8 cellular contexts compared by ENCODE assay signal in the genomic region with DNA sequence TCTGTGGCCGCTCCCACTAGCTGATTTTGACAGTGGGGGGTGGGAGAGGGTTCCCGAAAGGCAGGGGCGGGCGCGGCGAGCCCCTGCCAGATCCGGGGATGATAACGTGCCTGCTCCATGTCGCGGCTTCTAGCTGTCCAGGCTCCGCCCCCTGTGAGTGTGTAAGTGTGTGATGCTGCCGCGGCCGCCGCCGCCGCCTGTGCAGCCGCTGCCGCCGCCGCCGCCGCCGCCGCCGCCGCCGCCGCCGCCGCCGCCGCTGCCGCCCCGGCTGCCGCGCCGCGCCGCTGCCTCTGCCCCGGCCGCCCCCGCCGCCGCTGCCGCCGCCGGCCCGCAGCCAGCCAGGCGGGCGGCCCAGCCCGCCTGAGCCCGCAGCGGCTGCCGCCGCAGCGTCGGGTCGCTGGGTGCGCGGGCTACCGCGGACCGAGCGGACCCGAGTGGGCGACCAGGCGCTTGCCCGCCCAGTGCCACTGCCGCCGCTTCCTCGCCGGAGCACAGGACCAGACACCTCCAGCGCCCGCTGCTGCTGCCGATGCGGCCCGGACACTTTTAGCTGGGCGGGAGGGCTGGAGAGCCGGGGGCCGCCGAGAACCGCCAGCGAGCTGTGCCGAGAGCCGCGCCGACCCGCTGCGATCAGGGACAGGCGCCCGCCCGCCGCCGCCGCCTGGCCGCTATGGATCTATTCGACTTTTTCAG. TPM values are rescaled to one million over a fixed set of nuclear protein-coding genes. Genes with fewer than 3 reads are reported as not detected.
DNase-seq lines count a peak whose midpoint lies in the region; ATAC-seq and TF ChIP-seq lines count a peak whose summit lies in the region.

A gene (plus strand): TSS at position 190 of the 693 bp plus-strand sequence. CDS start 481 bp downstream, at position 671.

- 70% methylated on average over 5 of the region's 98 CpGs for WGBS in esophagus muscularis mucosa
- WGBS in urinary bladder = under 1% methylated on average over 64 of the region's 98 CpGs

- H2AFZ ChIP-seq in neural cell (ENCODE audit: low read depth, low read length) = no peak within 1 kb of the TSS

- no peak for DNase-seq in AG04450 (ENCODE audit: low read depth, low spot score)
- DNase-seq in NCI-H1436 treated with DMSO at 0.1 percent for 48 hours (lab: John Stamatoyannopoulos, UW) = peak; percentile 3
- peak; percentile 70 for DNase-seq in activated CD8-positive, alpha-beta memory T cell treated with anti-CD3 and anti-CD28 coated beads for 24 hours
- no peak for DNase-seq in esophagus muscularis mucosa (ENCODE audit: extremely low spot score)
- DNase-seq in NCI-H2107 (lab: John Stamatoyannopoulos, UW) = no peak

- H3K79me2 ChIP-seq in neural cell (replicated peaks; ENCODE audit: insufficient read depth, low read length) = peaks cover 40% of the 10 kb centered on the region

- peaks cover 9 to 16% (median 11%) of the 10 kb centered on the region in 4 donors for H3K4me1 ChIP-seq in esophagus muscularis mucosa
- no peaks in the 10 kb centered on the region for H3K4me1 ChIP-seq in urinary bladder (ENCODE audit: insufficient read depth)

- peak; percentile 42 for ATAC-seq in GM19438 (IDR thresholded peaks at IDR 0.05; ENCODE audit: low read depth, unreplicated experiment)

- H3K36me3 ChIP-seq in esophagus muscularis mucosa = no peaks in the 10 kb centered on the region
- H3K36me3 ChIP-seq in neural cell (ENCODE audit: insufficient read depth, low read length) = no peaks in the 10 kb centered on the region
- no peaks in the 10 kb centered on the region for H3K36me3 ChIP-seq in urinary bladder (ENCODE audit: insufficient read depth)

- H3K9me3 ChIP-seq in AG04450 (ENCODE audit: control insufficient read depth, insufficient read depth, low read length) = no peaks in the 10 kb centered on the region
- no peaks in the 10 kb centered on the region for H3K9me3 ChIP-seq in esophagus muscularis mucosa
- H3K9me3 ChIP-seq in neural cell (ENCODE audit: low read length) = no peaks in the 10 kb centered on the region

- peak within 1 kb of the TSS; percentile 2 for H3K4me2 ChIP-seq in neural cell (ENCODE audit: low read length)

- peak within 1 kb of the TSS; percentile 43 for H3K4me3 ChIP-seq in AG04450 (ENCODE audit: low read depth, low read length)
- peak within 1 kb of the TSS; percentile 50 to 61 (median 52) for H3K4me3 ChIP-seq in esophagus muscularis mucosa
- H3K4me3 ChIP-seq in neural cell (ENCODE audit: low read length) = peak within 1 kb of the TSS; percentile 85
- H3K4me3 ChIP-seq in urinary bladder (ENCODE audit: low read depth, low read length) = peak within 1 kb of the TSS; percentile 55

- no peaks in the 10 kb centered on the region for H3K9me2 ChIP-seq in neural cell (ENCODE audit: insufficient read depth, low read length)

- no peak for TF ChIP-seq RAD21 in neural cell (conservative IDR thresholded peaks at IDR 0.05)

- CTCF ChIA-PET in AG04450 (lab: Charles Lee) = no interaction called here

- TF ChIP-seq POLR2A in esophagus muscularis mucosa (IDR thresholded peaks at IDR 0.05; ENCODE audit: low read depth) = no peak

- TF ChIP-seq EP300 in esophagus muscularis mucosa (IDR thresholded peaks at IDR 0.05) (no peak), neural cell (conservative IDR thresholded peaks at IDR 0.05; ENCODE audit: poor library complexity, severe bottlenecking) (no peak)

- no peaks in the 10 kb centered on the region for H3F3A ChIP-seq in neural cell (ENCODE audit: insufficient read depth, low read length, poor library complexity, severe bottlenecking)

- no peak for TF ChIP-seq CTCF in AG04450 (IDR thresholded peaks at IDR 0.05; ENCODE audit: low read depth, low read length)
- no peak for TF ChIP-seq CTCF in esophagus muscularis mucosa (IDR thresholded peaks at IDR 0.05)
- TF ChIP-seq CTCF in neural cell (IDR thresholded peaks at IDR 0.05; ENCODE audit: poor library complexity, severe bottlenecking) = no peak

- POLR2A ChIA-PET in AG04450 (lab: Yijun Ruan, JAX) = no interaction called here

- H3K27ac ChIP-seq in AG04450 (ENCODE audit: low read depth, low read length) (no peak within 1 kb of the TSS), esophagus muscularis mucosa (replicated peaks in 1 of 4) (peak within 1 kb of the TSS in 1 of 4 donors; percentile 31), neural cell (ENCODE audit: low read length) (peak within 1 kb of the TSS; percentile 58), urinary bladder (ENCODE audit: low read depth) (no peak within 1 kb of the TSS)

- H4K20me1 ChIP-seq in neural cell (ENCODE audit: insufficient read depth) = no peaks in the 10 kb centered on the region

- H3K9ac ChIP-seq in neural cell (ENCODE audit: low read length) = peak within 1 kb of the TSS; percentile 69

- H3K27me3 ChIP-seq in AG04450 (ENCODE audit: control insufficient read depth, insufficient read depth, low read length) (peaks cover 16% of the 10 kb centered on the region), esophagus muscularis mucosa (peaks cover 0 to 43% (median 7%) of the 10 kb centered on the region in 4 donors), neural cell (ENCODE audit: insufficient read depth, low read depth, low read length) (no peaks in the 10 kb centered on the region)

- intact Hi-C loops in esophagus muscularis mucosa (cut with DNase I) = no loop called here

TF ChIP-seq in neural cell, 6 proteins besides CTCF, POLR2A, EP300 and RAD21:
- TF ChIP-seq TAF1 (IDR thresholded peaks at IDR 0.05; ENCODE audit: low read depth) = no peak
- no peak for TF ChIP-seq EZH2 (IDR thresholded peaks at IDR 0.05; ENCODE audit: borderline replicate concordance, insufficient read depth, low read length, poor library complexity, severe bottlenecking)
- TF ChIP-seq SMC3 (conservative IDR thresholded peaks at IDR 0.05; ENCODE audit: poor library complexity) = no peak
- TF ChIP-seq, protein P1, sequence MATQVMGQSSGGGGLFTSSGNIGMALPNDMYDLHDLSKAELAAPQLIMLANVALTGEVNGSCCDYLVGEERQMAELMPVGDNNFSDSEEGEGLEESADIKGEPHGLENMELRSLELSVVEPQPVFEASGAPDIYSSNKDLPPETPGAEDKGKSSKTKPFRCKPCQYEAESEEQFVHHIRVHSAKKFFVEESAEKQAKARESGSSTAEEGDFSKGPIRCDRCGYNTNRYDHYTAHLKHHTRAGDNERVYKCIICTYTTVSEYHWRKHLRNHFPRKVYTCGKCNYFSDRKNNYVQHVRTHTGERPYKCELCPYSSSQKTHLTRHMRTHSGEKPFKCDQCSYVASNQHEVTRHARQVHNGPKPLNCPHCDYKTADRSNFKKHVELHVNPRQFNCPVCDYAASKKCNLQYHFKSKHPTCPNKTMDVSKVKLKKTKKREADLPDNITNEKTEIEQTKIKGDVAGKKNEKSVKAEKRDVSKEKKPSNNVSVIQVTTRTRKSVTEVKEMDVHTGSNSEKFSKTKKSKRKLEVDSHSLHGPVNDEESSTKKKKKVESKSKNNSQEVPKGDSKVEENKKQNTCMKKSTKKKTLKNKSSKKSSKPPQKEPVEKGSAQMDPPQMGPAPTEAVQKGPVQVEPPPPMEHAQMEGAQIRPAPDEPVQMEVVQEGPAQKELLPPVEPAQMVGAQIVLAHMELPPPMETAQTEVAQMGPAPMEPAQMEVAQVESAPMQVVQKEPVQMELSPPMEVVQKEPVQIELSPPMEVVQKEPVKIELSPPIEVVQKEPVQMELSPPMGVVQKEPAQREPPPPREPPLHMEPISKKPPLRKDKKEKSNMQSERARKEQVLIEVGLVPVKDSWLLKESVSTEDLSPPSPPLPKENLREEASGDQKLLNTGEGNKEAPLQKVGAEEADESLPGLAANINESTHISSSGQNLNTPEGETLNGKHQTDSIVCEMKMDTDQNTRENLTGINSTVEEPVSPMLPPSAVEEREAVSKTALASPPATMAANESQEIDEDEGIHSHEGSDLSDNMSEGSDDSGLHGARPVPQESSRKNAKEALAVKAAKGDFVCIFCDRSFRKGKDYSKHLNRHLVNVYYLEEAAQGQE (IDR thresholded peaks at IDR 0.05; ENCODE audit: borderline replicate concordance) = no peak
- no peak for TF ChIP-seq POLR2AphosphoS5 (IDR thresholded peaks at IDR 0.05)
- no peak for TF ChIP-seq MXI1 (conservative IDR thresholded peaks at IDR 0.05; ENCODE audit: poor library complexity, severe bottlenecking)

RNA-seq across cellular contexts. Expression of the gene that starts here (rescaled TPM):
- polyA plus RNA-seq in AG04450 (2011; rRNA removed) (0.01 and 0.04 TPM in 2 replicates), neural cell (10.5 and 18.6 TPM in 2 replicates), urinary bladder (0.24 TPM)
- 0.04 and 0.46 TPM in 2 replicates for polyA minus RNA-seq in AG04450 (2011; rRNA and poly(A)+ RNA removed)
- total RNA-seq in esophagus muscularis mucosa (10 to 100 TPM in 1 of 4 donors, 1 to 10 TPM in 3; 3.8 to 10.8 (median 6.8) TPM), urinary bladder (7.0 TPM)
- polyA minus RNA-seq in neural cell = 391 and 420 TPM in 2 replicates

Comparison
In these comparisons a context has a peak if more than half of its experiments do, and no peak if none do; other contexts are left out.
1. DNase-seq: peak in NCI-H1436 treated with DMSO at 0.1 percent for 48 hours (single experiment) and activated CD8-positive, alpha-beta memory T cell treated with anti-CD3 and anti-CD28 coated beads for 24 hours (single experiment); none in AG04450 (single experiment), esophagus muscularis mucosa (single experiment) and NCI-H2107 (single experiment).
2. Peak in every context shown above with its lines, with median percentiles within 50 percentile points of each other: H3K4me3 ChIP-seq.